Comparison of ENCODE assay signal across 8 cellular contexts in the genomic region with DNA sequence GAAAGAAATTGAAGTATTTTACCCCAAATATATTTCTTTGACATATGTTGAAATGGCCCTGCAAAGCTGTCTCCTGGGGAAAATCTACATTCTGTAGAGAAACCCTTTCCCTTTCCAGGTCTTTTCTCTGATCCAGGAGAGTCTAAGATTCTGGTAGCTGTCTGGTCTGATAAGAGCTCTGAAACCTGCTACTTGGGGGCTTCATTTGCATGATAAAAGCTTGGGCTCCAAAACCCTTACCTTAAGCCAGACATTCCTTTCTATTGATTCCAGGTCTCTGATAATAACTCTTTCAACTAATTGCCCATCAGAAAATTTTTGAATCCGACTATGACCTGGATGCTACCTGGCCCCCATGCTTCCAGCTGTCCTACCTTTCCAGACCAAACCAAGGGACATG.
"Had no signal": no experiment of that assay in that cellular context is flagged by ENCODE, and none has a peak within 500 bp of the region (broad histone marks: within the 10 kb centered on the region; RNA-seq: fewer than 3 reads in every experiment).

No MANE protein-coding gene starts in this region.

- DNase-seq: GOT3, H7, HFFc6, IMR-90, KG1 had no signal

- H3K4me1 ChIP-seq: HAP-1 had no signal

- H3K9me3 ChIP-seq: HAP-1 had no signal

- H3K27ac Mint-ChIP-seq: HFFc6 had no signal

- ATAC-seq: HCT116, K562 had no signal

- H3K4me3 Mint-ChIP-seq: HFFc6 had no signal

- H3K36me3 ChIP-seq: HAP-1 had no signal

- H3K4me3 ChIP-seq: HAP-1, K562 had no signal
